ENCODE assay signal across 8 cellular contexts in genomic region chr10:110568055-110568735, GRCh38. TPM values are rescaled to one million over a fixed set of nuclear protein-coding genes. Genes with fewer than 3 reads are reported as not detected.
A peak's percentile ranks its signal among the peaks of the same experiment; 100 is the strongest.
DNase-seq lines count a peak whose midpoint lies in the region; ATAC-seq lines count a peak whose summit lies in the region.

No MANE protein-coding gene starts in this region.

- H3K18ac ChIP-seq in mesenchymal stem cell (ENCODE audit: low read depth in 1 of 2, low read length in 2 of 2), result peak overlapping the region; percentile 96

- under 1% methylated on average over 40 of the region's 40 CpGs for WGBS in mesenchymal stem cell

- H3K23ac ChIP-seq in mesenchymal stem cell (ENCODE audit: low read length in 2 of 2), result peak overlapping the region in 1 of 2 experiments; percentile 14

- H2BK120ac ChIP-seq in mesenchymal stem cell (ENCODE audit: low read depth, low read length), result peak overlapping the region; percentile 68

- in situ Hi-C loops in KBM-7 (cut with MboI; ENCODE audit: low pct_unique_long_range_greater_than_20kb, low sequenced_read_pairs), result no loop called here

- peak overlapping the region in 1 of 2 experiments; percentile 79 for H2BK12ac ChIP-seq in mesenchymal stem cell (ENCODE audit: low read length in 2 of 2)

- H3K4me1 ChIP-seq in ES-I3 (ENCODE audit: insufficient read depth, low read length), result no peaks in the 10 kb centered on the region; the same call in 1 of the 2 replicates
- H3K4me1 ChIP-seq in mesenchymal stem cell (ENCODE audit: control insufficient read depth, insufficient read depth, low read depth, low read length), result peaks cover 5% of the 10 kb centered on the region

- no peak overlapping the region for H2AK5ac ChIP-seq in mesenchymal stem cell (ENCODE audit: low read length, severe bottlenecking)

- H3K14ac ChIP-seq in mesenchymal stem cell (ENCODE audit: low read length in 2 of 2), result peak overlapping the region in 1 of 2 experiments; percentile 55

- H3K4me2 ChIP-seq in mesenchymal stem cell (ENCODE audit: low read length, poor library complexity, severe bottlenecking), result peak overlapping the region; percentile 74

- no peaks in the 10 kb centered on the region for H3K27me3 ChIP-seq in mesenchymal stem cell (ENCODE audit: control insufficient read depth in 1 of 2, insufficient read depth in 1 of 2, low read length in 2 of 2)

- H2AFZ ChIP-seq in mesenchymal stem cell (ENCODE audit: low read depth, low read length), result peak overlapping the region; percentile 93

- no peak overlapping the region for H2BK5ac ChIP-seq in mesenchymal stem cell (ENCODE audit: low read depth, low read length, poor library complexity, severe bottlenecking)

- H3K79me1 ChIP-seq in mesenchymal stem cell (replicated peaks; ENCODE audit: low read length, poor library complexity, severe bottlenecking), result peaks cover 7% of the 10 kb centered on the region

- H3K9ac ChIP-seq in ES-I3 (ENCODE audit: low read depth, low read length) (peak overlapping the region; percentile 93), mesenchymal stem cell (ENCODE audit: low read length) (peak overlapping the region; percentile 93)

- H3K9me3 ChIP-seq in ES-I3 (ENCODE audit: control insufficient read depth, insufficient read depth, low read length) (no peaks in the 10 kb centered on the region), mesenchymal stem cell (ENCODE audit: control insufficient read depth, low read length) (no peaks in the 10 kb centered on the region)

- peak overlapping the region; percentile 97 for H4K8ac ChIP-seq in mesenchymal stem cell (ENCODE audit: low read length)

- peak overlapping the region in 1 of 2 experiments; percentile 78 for H3K4ac ChIP-seq in mesenchymal stem cell (ENCODE audit: low read depth in 1 of 2, low read length in 2 of 2)

- H4K91ac ChIP-seq in mesenchymal stem cell (ENCODE audit: low read length), result peak overlapping the region; percentile 95

- ATAC-seq in GM21619 (IDR thresholded peaks at IDR 0.05; ENCODE audit: unreplicated experiment), result peak; percentile 30

- H2BK15ac ChIP-seq in mesenchymal stem cell (ENCODE audit: low read depth, poor library complexity, severe bottlenecking), result peak overlapping the region; percentile 93

- H3K36me3 ChIP-seq in ES-I3 (ENCODE audit: insufficient read depth, low read length) (0 out of 2 replicates have a peak, but pooled peaks cover 4% of the 10 kb centered on the region), mesenchymal stem cell (ENCODE audit: control insufficient read depth in 1 of 2, insufficient read depth in 2 of 2, low read depth in 1 of 2, low read length in 2 of 2) (peaks cover 0 to 12% of the 10 kb centered on the region in 2 experiments)

- no peak overlapping the region for H3K27ac ChIP-seq in mesenchymal stem cell (ENCODE audit: low read length, poor library complexity, severe bottlenecking)

- DNase-seq in KBM-7 (peak; percentile 60), ecto neural progenitor cell (ENCODE audit: low spot score) (peak; percentile 88), mesenchymal stem cell (peak; percentile 46), middle frontal gyrus (ENCODE audit: extremely low spot score, low spot score) (no peak)
- peak; percentile 70 for DNase-seq in activated CD4-positive, alpha-beta T cell treated with anti-CD3 and anti-CD28 coated beads for 48 hours
- DNase-seq in stimulated activated CD8-positive, alpha-beta memory T cell treated with anti-CD3 and anti-CD28 coated beads, Interleukin-15, amount 100 ng/mL, for 1 hour (ENCODE audit: low read depth), result peak; percentile 25

- H3K4me3 ChIP-seq in mesenchymal stem cell (ENCODE audit: insufficient read depth in 1 of 2, low read depth in 1 of 2, low read length in 2 of 2), result peak overlapping the region; percentile 91 to 96

RNA-seq across cellular contexts. Expression of gene SMC3, which starts 0.7 kb away (rescaled TPM):
- polyA plus RNA-seq in mesenchymal stem cell (2013, experiment 1 of 2), result 19.1 TPM
- polyA plus RNA-seq in mesenchymal stem cell (2013, experiment 2 of 2), result 19.0 TPM
